ENCODE assay signal across 8 cellular contexts in genomic region chr3:120597445-120598049, GRCh38.
A peak's percentile ranks its signal among the peaks of the same experiment; 100 is the strongest.
DNase-seq lines count a peak whose midpoint lies in the region; ATAC-seq and TF ChIP-seq lines count a peak whose summit lies in the region.

No MANE protein-coding gene starts in this region.

- ATAC-seq in GM18868 (IDR thresholded peaks at IDR 0.05; ENCODE audit: unreplicated experiment) (peak; percentile 62), HG02759 (IDR thresholded peaks at IDR 0.05; ENCODE audit: unreplicated experiment) (peak; percentile 36)

- H3K27me3 ChIP-seq in muscle layer of duodenum (ENCODE audit: low read depth, low read length), result no peaks in the 10 kb centered on the region

- H3K9me3 ChIP-seq in muscle layer of duodenum (ENCODE audit: control insufficient read depth in 1 of 2, low read length in 2 of 2), result no peaks in the 10 kb centered on the region

- DNase-seq in substantia nigra (lab: John Stamatoyannopoulos, UW) (no peak), NK-92 (lab: John Stamatoyannopoulos, UW; ENCODE audit: unreplicated experiment) (no peak), NCI-H1694 (lab: John Stamatoyannopoulos, UW) (no peak), middle frontal gyrus (ENCODE audit: extremely low spot score, low spot score) (no peak)

- H3K4me3 ChIP-seq in WI38 (ENCODE audit: low read depth, low read length) (peak overlapping the region; percentile 92), muscle layer of duodenum (ENCODE audit: low read depth in 1 of 2, low read length in 2 of 2) (peak overlapping the region; percentile 40 to 49)

- H3K4me1 ChIP-seq in muscle layer of duodenum (ENCODE audit: control insufficient read depth in 1 of 2, insufficient read depth in 2 of 2, low read length in 2 of 2), result peaks cover 7 to 27% of the 10 kb centered on the region in 2 donors

- peak overlapping the region; percentile 47 for H3K27ac ChIP-seq in muscle layer of duodenum (ENCODE audit: low read length)
- H3K27ac ChIP-seq in substantia nigra (ENCODE audit: low read depth, low read length, poor library complexity, severe bottlenecking), result no peak overlapping the region

- H3K36me3 ChIP-seq in muscle layer of duodenum (ENCODE audit: control insufficient read depth in 1 of 2, insufficient read depth in 2 of 2, low read length in 2 of 2), result peaks cover 12 to 13% of the 10 kb centered on the region in 2 donors

- no peak for TF ChIP-seq CTCF in WI38 (IDR thresholded peaks at IDR 0.05; ENCODE audit: low read depth, low read length)
